In genomic region chr1:155964193-155964592, GRCh38 we compare ENCODE assay signal across 26 cellular contexts. TPM values are rescaled to one million over a fixed set of nuclear protein-coding genes. Genes with fewer than 3 reads are reported as not detected.
A peak's percentile ranks its signal among the peaks of the same experiment; 100 is the strongest.
DNase-seq lines count a peak whose midpoint lies in the region; ATAC-seq and TF ChIP-seq lines count a peak whose summit lies in the region.
"Had no signal": no experiment of that assay in that cellular context is flagged by ENCODE, and none has a peak within 500 bp of the region (broad histone marks: within the 10 kb centered on the region; RNA-seq: fewer than 3 reads in every experiment).

No MANE protein-coding gene starts in this region.

- in situ Hi-C loops in mammary epithelial cell (cut with MboI; ENCODE audit: low sequenced_read_pairs in 2 of 2), result no loop called here
- in situ Hi-C loops in ACHN (cut with HindIII; ENCODE audit: low pct_ligation_motif_present, low pct_unique_long_range_greater_than_20kb, low sequenced_read_pairs), result no loop called here

- H3K4me1 Mint-ChIP-seq in MCF 10A (ENCODE audit: insufficient read depth, unreplicated experiment) (peaks cover 45% of the 10 kb centered on the region), immature natural killer cell (peaks cover 64 to 65% of the 10 kb centered on the region in 2 donors), WTC11 (peaks cover 28% of the 10 kb centered on the region)
- peaks cover 70% of the 10 kb centered on the region for H3K4me1 Mint-ChIP-seq in activated CD8-positive, alpha-beta T cell treated with anti-CD3 and anti-CD28 coated beads, Interleukin-2, amount 10 ng/mL, durations not matched to agents 7 days and 5 days (ENCODE audit: low read depth)

- H3K27ac Mint-ChIP-seq in MCF 10A (ENCODE audit: low read depth, unreplicated experiment), result peak overlapping the region; percentile 82
- peak overlapping the region; percentile 62 for H3K27ac Mint-ChIP-seq in activated CD8-positive, alpha-beta T cell treated with anti-CD3 and anti-CD28 coated beads, Interleukin-2, amount 10 ng/mL, durations not matched to agents 7 days and 5 days
- peak overlapping the region in 5 of 6 donors; percentile 31 to 78 (median 63) for H3K27ac Mint-ChIP-seq in immature natural killer cell
- H3K27ac Mint-ChIP-seq in WTC11, result no peak overlapping the region

- 86% methylated on average over 7 of the region's 7 CpGs for whole genome bisulfite sequencing in mammary epithelial cell (ENCODE audit: low coverage, missing lambda C conversion rate)

- H3K4me3 ChIP-seq in mammary epithelial cell (replicated peaks in 1 of 3; ENCODE audit: insufficient read depth in 1 of 3, low read depth in 2 of 3, low read length in 3 of 3), result no peak overlapping the region
- H3K4me3 ChIP-seq: tibial artery had no signal

- no peak for ATAC-seq in activated CD8-positive, alpha-beta T cell treated with anti-CD3 and anti-CD28 coated beads, Interleukin-2, amount 10 ng/mL, durations not matched to agents 7 days and 5 days
- no peak for ATAC-seq in WTC11

- TF ChIP-seq CTCF in MCF 10A (IDR thresholded peaks at IDR 0.05; ENCODE audit: unreplicated experiment) (no peak), mammary epithelial cell (conservative IDR thresholded peaks at IDR 0.05 in 1 of 2, IDR thresholded peaks at IDR 0.05 in 1 of 2; ENCODE audit: extremely low read depth in 1 of 2, insufficient read depth in 1 of 2, low read depth in 1 of 2, low read length in 2 of 2) (no peak), WTC11 (IDR thresholded peaks at IDR 0.05) (no peak)

- H2AFZ ChIP-seq in mammary epithelial cell (ENCODE audit: low read depth, low read length), result no peak overlapping the region

- no peak overlapping the region for H3K4me2 ChIP-seq in mammary epithelial cell (ENCODE audit: insufficient read depth, low read depth, low read length)

- H3K4me1 ChIP-seq in mammary epithelial cell (ENCODE audit: insufficient read depth, low read length), result peaks cover 34% of the 10 kb centered on the region

- dilution Hi-C loops in mammary epithelial cell (cut with HindIII; ENCODE audit: low sequenced_read_pairs), result no loop called here

- H3K9me3 ChIP-seq in mammary epithelial cell (replicated peaks; ENCODE audit: insufficient read depth, low read length), result no peaks in the 10 kb centered on the region
- H3K9me3 ChIP-seq: tibial artery had no signal

- H3K36me3 ChIP-seq in mammary epithelial cell (ENCODE audit: insufficient read depth, low read length), result peaks cover 36% of the 10 kb centered on the region

- H3K4me3 Mint-ChIP-seq in MCF 10A (ENCODE audit: unreplicated experiment) (no peak overlapping the region), immature natural killer cell (no peak overlapping the region), WTC11 (no peak overlapping the region)
- no peak overlapping the region for H3K4me3 Mint-ChIP-seq in activated CD8-positive, alpha-beta T cell treated with anti-CD3 and anti-CD28 coated beads, Interleukin-2, amount 10 ng/mL, durations not matched to agents 7 days and 5 days

- BruUV-seq in MCF 10A (replicated peaks; lab: Mats Ljungman, UMichigan) (no TSS peak), mammary epithelial cell (replicated peaks; lab: Mats Ljungman, UMichigan) (no TSS peak)

- H3K27ac ChIP-seq in mammary epithelial cell (ENCODE audit: insufficient read depth, low read depth, low read length) (no peak overlapping the region), temporal lobe (ENCODE audit: low read depth, low read length) (peak overlapping the region; percentile 30)

- H3K27me3 Mint-ChIP-seq in MCF 10A (ENCODE audit: insufficient read depth, unreplicated experiment) (no peaks in the 10 kb centered on the region), immature natural killer cell (ENCODE audit: low read depth in 3 of 3) (peaks cover 1 to 3% (median 2%) of the 10 kb centered on the region in 3 donors), WTC11 (ENCODE audit: low read depth) (no peaks in the 10 kb centered on the region)
- no peaks in the 10 kb centered on the region for H3K27me3 Mint-ChIP-seq in activated CD8-positive, alpha-beta T cell treated with anti-CD3 and anti-CD28 coated beads, Interleukin-2, amount 10 ng/mL, durations not matched to agents 7 days and 5 days (ENCODE audit: low read depth)

- no peak overlapping the region for H3K9ac ChIP-seq in mammary epithelial cell (ENCODE audit: insufficient read depth, low read length)

- H3K9me3 Mint-ChIP-seq in MCF 10A (ENCODE audit: unreplicated experiment) (no peaks in the 10 kb centered on the region), immature natural killer cell (no peaks in the 10 kb centered on the region), WTC11 (no peaks in the 10 kb centered on the region)
- H3K9me3 Mint-ChIP-seq in activated CD8-positive, alpha-beta T cell treated with anti-CD3 and anti-CD28 coated beads, Interleukin-2, amount 10 ng/mL, durations not matched to agents 7 days and 5 days (ENCODE audit: insufficient read depth), result no peaks in the 10 kb centered on the region

- H3K36me3 Mint-ChIP-seq in MCF 10A (ENCODE audit: insufficient read depth, unreplicated experiment), result peaks cover 94% of the 10 kb centered on the region
- H3K36me3 Mint-ChIP-seq in activated CD8-positive, alpha-beta T cell treated with anti-CD3 and anti-CD28 coated beads, Interleukin-2, amount 10 ng/mL, durations not matched to agents 7 days and 5 days (ENCODE audit: low read depth), result peaks cover 78% of the 10 kb centered on the region
- H3K36me3 Mint-ChIP-seq in immature natural killer cell, result peaks cover 4 to 45% (median 10%) of the 10 kb centered on the region in 3 donors
- peaks cover 61% of the 10 kb centered on the region for H3K36me3 Mint-ChIP-seq in WTC11

- H3K79me2 ChIP-seq in mammary epithelial cell (ENCODE audit: insufficient read depth, low read length), result peaks cover 74% of the 10 kb centered on the region

- no peaks in the 10 kb centered on the region for H3K27me3 ChIP-seq in mammary epithelial cell (ENCODE audit: insufficient read depth, low read length)
- H3K27me3 ChIP-seq: tibial artery had no signal

- intact Hi-C loops in MCF 10A (cut with micrococcal nuclease), result no loop called here
- intact Hi-C loops in mammary epithelial cell (cut with micrococcal nuclease), result no loop called here

- DNase-seq in MCF 10A (ENCODE audit: unreplicated experiment) (no peak), mammary epithelial cell (no peak), immature natural killer cell (no peak), iPS-NIHi7 (ENCODE audit: extremely low spot score) (no peak), WTC11 (ENCODE audit: low spot score) (no peak), ACHN (no peak)
- no peak for DNase-seq in activated CD8-positive, alpha-beta T cell treated with anti-CD3 and anti-CD28 coated beads, Interleukin-2, amount 10 ng/mL, durations not matched to agents 7 days and 5 days
- DNase-seq: activated CD4-positive, alpha-beta T cell treated with anti-CD3 and anti-CD28 coated beads, Interleukin-2, amount 50 U/mL, for 4 hours; activated T-cell treated with anti-CD3 and anti-CD28 coated beads, Interleukin-2, amount 50 U/mL, for 48 hours; dermis blood vessel endothelial cell; DMS79 treated with DMSO at 0.1 percent for 48 hours; Karpas-422; NCI-H1048; NCI-H187 treated with DMSO at 0.1 percent for 48 hours; NCI-H748 treated with DMSO at 0.1 percent for 48 hours; Right ventricle myocardium superior; stimulated activated CD4-positive, alpha-beta T cell treated with anti-CD3 and anti-CD28 coated beads, Interleukin-1b, Interleukin-23, amount 100 ng/mL, for 48 hours; stimulated activated naive CD4-positive, alpha-beta T cell; tibial artery had no signal

- CTCF ChIA-PET in MCF 10A (lab: Yijun Ruan, JAX) (interaction anchor here (0.7 to 5.6 kb wide), 2 partner anchors 13 to 183 kb away, joined by 3 to 73 read pairs; partner anchors contain the start of gene ARHGEF2), mammary epithelial cell (lab: Charles Lee; ENCODE audit: low non-redundant PET) (no interaction called here), WTC11 (lab: Charles Lee) (interaction anchor here (2.1 kb wide), 1 partner anchor 15 kb away, joined by 10 read pairs; the partner anchor contains the start of gene ARHGEF2)
- CTCF ChIA-PET in activated CD8-positive, alpha-beta T cell treated with anti-CD3 and anti-CD28 coated beads, Interleukin-2, amount 10 ng/mL, durations not matched to agents 7 days and 5 days (lab: Charles Lee), result interaction anchor here (4.9 kb wide), 1 partner anchor 25 kb away, joined by 33 read pairs; no protein-coding TSS in a partner anchor

- POLR2A ChIA-PET in MCF 10A (lab: Yijun Ruan, JAX), result interaction anchor here (0.6 to 11.4 kb wide), 3 partner anchors 15 to 120 kb away, joined by 3 to 259 read pairs (median 67); partner anchors contain the start of genes ARHGEF2 and KHDC4
- POLR2A ChIA-PET in activated CD8-positive, alpha-beta T cell treated with anti-CD3 and anti-CD28 coated beads, Interleukin-2, amount 10 ng/mL, durations not matched to agents 7 days and 5 days (lab: Charles Lee), result no interaction called here
- POLR2A ChIA-PET in WTC11 (lab: Charles Lee), result no interaction called here

- H4K20me1 ChIP-seq in mammary epithelial cell (ENCODE audit: insufficient read depth, low read length), result no peaks in the 10 kb centered on the region

RNA-seq across cellular contexts. Expression of gene ARHGEF2, which starts 14.2 kb away (rescaled TPM):
- total RNA-seq in MCF 10A (2022), result 498 and 555 TPM in 2 replicates
- 100 to 1,000 TPM in 1 of 2 donors, 10 to 100 TPM in 1; 79.4 to 161 TPM for total RNA-seq in mammary epithelial cell
- 69.9 TPM for polyA plus RNA-seq in mammary epithelial cell
- polyA minus RNA-seq in mammary epithelial cell, result 60.4 TPM
- total RNA-seq in activated CD8-positive, alpha-beta T cell treated with anti-CD3 and anti-CD28 coated beads, Interleukin-2, amount 10 ng/mL, durations not matched to agents 7 days and 5 days, result 100 to 1,000 TPM; 142 to 147 TPM
- 10 to 100 TPM in 2 of 3 donors, 1 to 10 TPM in 1; 7.2 to 33.5 (median 11.7) TPM for polyA plus RNA-seq in immature natural killer cell
- 86.5 TPM for total RNA-seq in temporal lobe
- 60.0 to 69.5 TPM (median 66.2 TPM) in 3 replicates for total RNA-seq in WTC11 (2021)

RNA-seq across cellular contexts. Expression of gene RXFP4, which starts 22.8 kb away (rescaled TPM):
- total RNA-seq in MCF 10A (2022), result not detected in 2 replicates
- total RNA-seq in mammary epithelial cell, result not detected
- 0.07 TPM for polyA plus RNA-seq in mammary epithelial cell
- polyA minus RNA-seq in mammary epithelial cell, result not detected
- not detected for total RNA-seq in activated CD8-positive, alpha-beta T cell treated with anti-CD3 and anti-CD28 coated beads, Interleukin-2, amount 10 ng/mL, durations not matched to agents 7 days and 5 days
- polyA plus RNA-seq in immature natural killer cell, result under 1 TPM in 1 of 3 donors, not detected in 2; 0.78 TPM
- total RNA-seq in temporal lobe, result not detected
- total RNA-seq in WTC11 (2021), result not detected in 3 replicates
- total RNA-seq: bronchial epithelial cell, dermis blood vessel endothelial cell, epithelial cell of proximal tubule, frontal cortex, H4, pulmonary artery endothelial cell, Right ventricle myocardium superior, skeletal muscle tissue had no signal

RNA-seq across cellular contexts. Expression of gene KHDC4, which starts 30.0 kb away (rescaled TPM):
- total RNA-seq in MCF 10A (2022) (90.9 and 104 TPM in 2 replicates), mammary epithelial cell (10 to 100 TPM; 35.3 to 56.5 TPM), temporal lobe (24.8 TPM), WTC11 (2021) (46.0 to 64.4 TPM (median 59.8 TPM) in 3 replicates)
- polyA plus RNA-seq in mammary epithelial cell (28.9 TPM), immature natural killer cell (1 to 10 TPM; 1.0 to 7.0 (median 4.1) TPM)
- 41.3 TPM for polyA minus RNA-seq in mammary epithelial cell
- total RNA-seq in activated CD8-positive, alpha-beta T cell treated with anti-CD3 and anti-CD28 coated beads, Interleukin-2, amount 10 ng/mL, durations not matched to agents 7 days and 5 days, result 10 to 100 TPM; 64.5 to 68.9 TPM

RNA-seq across cellular contexts. Expression of gene RIT1, which starts 53.0 kb away (rescaled TPM):
- total RNA-seq in MCF 10A (2022) (36.2 and 43.1 TPM in 2 replicates), mammary epithelial cell (10 to 100 TPM; 23.5 to 31.3 TPM), temporal lobe (22.6 TPM), WTC11 (2021) (25.1 to 29.3 TPM (median 27.2 TPM) in 3 replicates)
- polyA plus RNA-seq in mammary epithelial cell (22.1 TPM), immature natural killer cell (10 to 100 TPM; 27.1 to 33.5 (median 29.0) TPM)
- polyA minus RNA-seq in mammary epithelial cell, result 30.6 TPM
- total RNA-seq in activated CD8-positive, alpha-beta T cell treated with anti-CD3 and anti-CD28 coated beads, Interleukin-2, amount 10 ng/mL, durations not matched to agents 7 days and 5 days, result 10 to 100 TPM; 26.0 to 26.4 TPM

RNA-seq across cellular contexts. Expression of gene SSR2, which starts 56.6 kb away (rescaled TPM):
- total RNA-seq in MCF 10A (2022), result 477 and 589 TPM in 2 replicates
- total RNA-seq in mammary epithelial cell, result 100 to 1,000 TPM; 158 to 195 TPM
- 511 TPM for polyA plus RNA-seq in mammary epithelial cell
- polyA minus RNA-seq in mammary epithelial cell, result 194 TPM
- total RNA-seq in activated CD8-positive, alpha-beta T cell treated with anti-CD3 and anti-CD28 coated beads, Interleukin-2, amount 10 ng/mL, durations not matched to agents 7 days and 5 days, result 100 to 1,000 TPM; 216 to 233 TPM
- polyA plus RNA-seq in immature natural killer cell, result 100 to 1,000 TPM; 469 to 608 (median 563) TPM
- total RNA-seq in temporal lobe, result 177 TPM
- total RNA-seq in WTC11 (2021), result 172 to 175 TPM (median 174 TPM) in 3 replicates
